In genomic region chr14:74085828-74086227, GRCh38 we compare ENCODE assay signal across 8 cellular contexts. TPM values are rescaled to one million over a fixed set of nuclear protein-coding genes. Genes with fewer than 3 reads are reported as not detected.
DNase-seq lines count a peak whose midpoint lies in the region; ATAC-seq and TF ChIP-seq lines count a peak whose summit lies in the region.

No MANE protein-coding gene starts in this region.

- no peak overlapping the region for H3K27ac ChIP-seq in SJCRH30
- no peak overlapping the region for H3K27ac ChIP-seq in trophoblast cell (ENCODE audit: low read depth, low read length)

- no peak overlapping the region for H3K14ac ChIP-seq in trophoblast cell (ENCODE audit: low read length)

- H3K9me3 Mint-ChIP-seq in activated CD4-positive, alpha-beta T cell treated with anti-CD3 and anti-CD28 coated beads, Interleukin-2, amount 10 ng/mL, durations not matched to agents 24 days and 14 days = no peaks in the 10 kb centered on the region
- H3K9me3 Mint-ChIP-seq in stimulated activated memory B cell treated with anti-CD40 and anti-IgM and Interleukin-4, amounts not matched to agents 10 μg/mL and 1 μg/mL and 100 μg/mL, for 72 hours = peaks cover 2% of the 10 kb centered on the region

- H3K23ac ChIP-seq in trophoblast cell (ENCODE audit: low read length) = no peak overlapping the region

- H3K79me1 ChIP-seq in trophoblast cell (ENCODE audit: low read length) = peaks cover 4% of the 10 kb centered on the region

- H3K27ac Mint-ChIP-seq in activated CD4-positive, alpha-beta T cell treated with anti-CD3 and anti-CD28 coated beads, Interleukin-2, amount 10 ng/mL, durations not matched to agents 24 days and 14 days = peak overlapping the region; percentile 97
- peak overlapping the region; percentile 88 for H3K27ac Mint-ChIP-seq in stimulated activated memory B cell treated with anti-CD40 and anti-IgM and Interleukin-4, amounts not matched to agents 10 μg/mL and 1 μg/mL and 100 μg/mL, for 72 hours

- no peak overlapping the region for H3K4me2 ChIP-seq in trophoblast cell (ENCODE audit: low read length)

- no peak overlapping the region for H4K8ac ChIP-seq in trophoblast cell (ENCODE audit: low read depth, low read length)

- no peak for TF ChIP-seq CTCF in fibroblast of villous mesenchyme (IDR thresholded peaks at IDR 0.05; ENCODE audit: insufficient read depth, low read depth, low read length)

- H3K27me3 ChIP-seq in SJCRH30 = no peaks in the 10 kb centered on the region
- no peaks in the 10 kb centered on the region for H3K27me3 ChIP-seq in trophoblast cell (ENCODE audit: insufficient read depth, low read length)

- intact Hi-C loops in activated CD4-positive, alpha-beta T cell treated with anti-CD3 and anti-CD28 coated beads, Interleukin-2, amount 10 ng/mL, durations not matched to agents 24 days and 14 days (cut with micrococcal nuclease) = loop anchor here (2.0 kb wide), 2 partner anchors 199 to 325 kb away; partner anchors contain the start of gene ZNF410

- no peak overlapping the region for H2BK12ac ChIP-seq in trophoblast cell (ENCODE audit: low read length)

- peak overlapping the region; percentile 99 for H3K4me3 Mint-ChIP-seq in activated CD4-positive, alpha-beta T cell treated with anti-CD3 and anti-CD28 coated beads, Interleukin-2, amount 10 ng/mL, durations not matched to agents 24 days and 14 days
- peak overlapping the region; percentile 98 for H3K4me3 Mint-ChIP-seq in stimulated activated memory B cell treated with anti-CD40 and anti-IgM and Interleukin-4, amounts not matched to agents 10 μg/mL and 1 μg/mL and 100 μg/mL, for 72 hours

- no peaks in the 10 kb centered on the region for H3K36me3 ChIP-seq in SJCRH30
- H3K36me3 ChIP-seq in trophoblast cell (ENCODE audit: control insufficient read depth in 1 of 2, insufficient read depth in 2 of 2, low read length in 2 of 2) = no peaks in the 10 kb centered on the region

- no peak overlapping the region for H2BK120ac ChIP-seq in trophoblast cell (ENCODE audit: insufficient read depth, low read length, poor library complexity)

- no peak overlapping the region for H2BK5ac ChIP-seq in trophoblast cell (ENCODE audit: low read depth, low read length, poor library complexity)

- H2AFZ ChIP-seq in trophoblast cell (ENCODE audit: insufficient read depth, low read length, poor library complexity) = no peak overlapping the region

- DNase-seq in activated CD4-positive, alpha-beta T cell treated with anti-CD3 and anti-CD28 coated beads, Interleukin-2, amount 10 ng/mL, durations not matched to agents 24 days and 14 days = no peak
- DNase-seq in activated CD4-positive, alpha-beta T cell treated with anti-CD3 and anti-CD28 coated beads, Interleukin-2, amount 50 U/mL, for 48 hours = no peak
- DNase-seq in SJCRH30 = no peak
- no peak for DNase-seq in fibroblast of villous mesenchyme (ENCODE audit: low read depth)
- no peak for DNase-seq in trophoblast cell

- H4K12ac ChIP-seq in trophoblast cell (ENCODE audit: low read depth, low read length) = no peak overlapping the region

- H3K9me3 ChIP-seq in SJCRH30 (replicated peaks) (no peaks in the 10 kb centered on the region), trophoblast cell (ENCODE audit: insufficient read depth, low read depth, low read length) (no peaks in the 10 kb centered on the region)

- no peak overlapping the region for H2AK5ac ChIP-seq in trophoblast cell (ENCODE audit: low read length)

- H3K18ac ChIP-seq in trophoblast cell (ENCODE audit: low read length) = no peak overlapping the region

- H3K79me2 ChIP-seq in trophoblast cell (ENCODE audit: control insufficient read depth, insufficient read depth, low read length, poor library complexity) = peaks cover 1% of the 10 kb centered on the region

- no peak overlapping the region for H3K4ac ChIP-seq in trophoblast cell (ENCODE audit: low read depth, low read length)

- H3K36me3 Mint-ChIP-seq in activated CD4-positive, alpha-beta T cell treated with anti-CD3 and anti-CD28 coated beads, Interleukin-2, amount 10 ng/mL, durations not matched to agents 24 days and 14 days (ENCODE audit: low read depth) = peaks cover 13% of the 10 kb centered on the region
- H3K36me3 Mint-ChIP-seq in stimulated activated memory B cell treated with anti-CD40 and anti-IgM and Interleukin-4, amounts not matched to agents 10 μg/mL and 1 μg/mL and 100 μg/mL, for 72 hours = peaks cover 14% of the 10 kb centered on the region

- H3K4me3 ChIP-seq in SJCRH30 = peak overlapping the region; percentile 73
- H3K4me3 ChIP-seq in fibroblast of villous mesenchyme (ENCODE audit: low read depth, low read length) = peak overlapping the region; percentile 71
- H3K4me3 ChIP-seq in trophoblast cell (ENCODE audit: low read depth, low read length) = no peak overlapping the region

- H3K4me1 ChIP-seq in SJCRH30 (peaks cover 4% of the 10 kb centered on the region; the same call in 1 of the 2 replicates), trophoblast cell (ENCODE audit: control insufficient read depth in 1 of 2, insufficient read depth in 2 of 2, low read length in 2 of 2) (peaks cover 0 to 2% of the 10 kb centered on the region in 2 experiments)

- no peak overlapping the region for H4K91ac ChIP-seq in trophoblast cell (ENCODE audit: low read depth, low read length)

- no peaks in the 10 kb centered on the region for H3K27me3 Mint-ChIP-seq in activated CD4-positive, alpha-beta T cell treated with anti-CD3 and anti-CD28 coated beads, Interleukin-2, amount 10 ng/mL, durations not matched to agents 24 days and 14 days
- H3K27me3 Mint-ChIP-seq in stimulated activated memory B cell treated with anti-CD40 and anti-IgM and Interleukin-4, amounts not matched to agents 10 μg/mL and 1 μg/mL and 100 μg/mL, for 72 hours = no peaks in the 10 kb centered on the region

- no peak overlapping the region for H3K9ac ChIP-seq in trophoblast cell (ENCODE audit: low read length)

- no CpG with 5 or more reads among the region's 1 CpG for WGBS in trophoblast cell (ENCODE audit: extremely low coverage, insufficient coverage, insufficient read length)

- H3K4me1 Mint-ChIP-seq in activated CD4-positive, alpha-beta T cell treated with anti-CD3 and anti-CD28 coated beads, Interleukin-2, amount 10 ng/mL, durations not matched to agents 24 days and 14 days = peaks cover 35% of the 10 kb centered on the region
- H3K4me1 Mint-ChIP-seq in stimulated activated memory B cell treated with anti-CD40 and anti-IgM and Interleukin-4, amounts not matched to agents 10 μg/mL and 1 μg/mL and 100 μg/mL, for 72 hours = peaks cover 36% of the 10 kb centered on the region

- ATAC-seq in stimulated activated memory B cell treated with anti-CD40 and anti-IgM and Interleukin-4, amounts not matched to agents 10 μg/mL and 1 μg/mL and 100 μg/mL, for 72 hours = no peak
- ATAC-seq in HG03439 (IDR thresholded peaks at IDR 0.05; ENCODE audit: unreplicated experiment) (no peak), HG03175 (IDR thresholded peaks at IDR 0.05; ENCODE audit: unreplicated experiment) (no peak)

RNA-seq across cellular contexts. Expression of gene LIN52, which starts 1.1 kb away (rescaled TPM):
- 15.2 and 21.5 TPM in 2 replicates for total RNA-seq in activated CD4-positive, alpha-beta T cell treated with anti-CD3 and anti-CD28 coated beads, Interleukin-2, amount 10 ng/mL, durations not matched to agents 24 days and 14 days
- total RNA-seq in SJCRH30 (2014; rRNA removed; shearing (Covaris generic)) = 20.5 and 21.3 TPM in 2 replicates
- 10.0 and 11.2 TPM in 2 replicates for total RNA-seq in fibroblast of villous mesenchyme
- polyA plus RNA-seq in trophoblast cell (2013) = 7.1 and 7.3 TPM in 2 replicates

RNA-seq across cellular contexts. Expression of gene ALDH6A1, which starts 1.6 kb away (rescaled TPM):
- total RNA-seq in activated CD4-positive, alpha-beta T cell treated with anti-CD3 and anti-CD28 coated beads, Interleukin-2, amount 10 ng/mL, durations not matched to agents 24 days and 14 days = 10.8 and 11.8 TPM in 2 replicates
- total RNA-seq in SJCRH30 (2014; rRNA removed; shearing (Covaris generic)) = 13.2 and 14.2 TPM in 2 replicates
- total RNA-seq in fibroblast of villous mesenchyme = 10.6 and 16.0 TPM in 2 replicates
- polyA plus RNA-seq in trophoblast cell (2013) = 5.5 and 5.9 TPM in 2 replicates
